ENCODE assay signal across 1 cellular context in the genomic region with DNA sequence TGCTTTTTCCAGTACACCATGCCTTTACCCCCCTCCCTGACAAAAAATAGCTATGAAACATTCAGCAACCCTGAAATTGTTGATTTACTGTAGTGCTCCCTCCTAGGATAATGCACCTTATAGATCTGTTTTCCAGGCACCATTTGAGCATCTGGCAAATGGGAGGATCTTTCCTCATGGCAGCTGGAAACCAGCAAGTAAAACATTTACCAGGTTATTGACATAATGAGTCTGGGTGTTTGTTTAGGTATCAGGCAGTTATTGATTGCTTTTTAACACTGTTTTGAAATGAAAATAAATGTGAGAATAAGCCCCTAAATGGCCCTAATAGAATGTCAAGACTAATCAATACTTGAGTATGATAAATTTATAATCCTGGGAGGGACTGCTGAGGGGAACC.
TF ChIP-seq lines count a peak whose summit lies in the region.

No MANE protein-coding gene starts in this region.

TF ChIP-seq in HepG2, 621 proteins besides CTCF, POLR2A, EP300 and RAD21 (continued from another document and continues in another):
- TF ChIP-seq, protein P1, sequence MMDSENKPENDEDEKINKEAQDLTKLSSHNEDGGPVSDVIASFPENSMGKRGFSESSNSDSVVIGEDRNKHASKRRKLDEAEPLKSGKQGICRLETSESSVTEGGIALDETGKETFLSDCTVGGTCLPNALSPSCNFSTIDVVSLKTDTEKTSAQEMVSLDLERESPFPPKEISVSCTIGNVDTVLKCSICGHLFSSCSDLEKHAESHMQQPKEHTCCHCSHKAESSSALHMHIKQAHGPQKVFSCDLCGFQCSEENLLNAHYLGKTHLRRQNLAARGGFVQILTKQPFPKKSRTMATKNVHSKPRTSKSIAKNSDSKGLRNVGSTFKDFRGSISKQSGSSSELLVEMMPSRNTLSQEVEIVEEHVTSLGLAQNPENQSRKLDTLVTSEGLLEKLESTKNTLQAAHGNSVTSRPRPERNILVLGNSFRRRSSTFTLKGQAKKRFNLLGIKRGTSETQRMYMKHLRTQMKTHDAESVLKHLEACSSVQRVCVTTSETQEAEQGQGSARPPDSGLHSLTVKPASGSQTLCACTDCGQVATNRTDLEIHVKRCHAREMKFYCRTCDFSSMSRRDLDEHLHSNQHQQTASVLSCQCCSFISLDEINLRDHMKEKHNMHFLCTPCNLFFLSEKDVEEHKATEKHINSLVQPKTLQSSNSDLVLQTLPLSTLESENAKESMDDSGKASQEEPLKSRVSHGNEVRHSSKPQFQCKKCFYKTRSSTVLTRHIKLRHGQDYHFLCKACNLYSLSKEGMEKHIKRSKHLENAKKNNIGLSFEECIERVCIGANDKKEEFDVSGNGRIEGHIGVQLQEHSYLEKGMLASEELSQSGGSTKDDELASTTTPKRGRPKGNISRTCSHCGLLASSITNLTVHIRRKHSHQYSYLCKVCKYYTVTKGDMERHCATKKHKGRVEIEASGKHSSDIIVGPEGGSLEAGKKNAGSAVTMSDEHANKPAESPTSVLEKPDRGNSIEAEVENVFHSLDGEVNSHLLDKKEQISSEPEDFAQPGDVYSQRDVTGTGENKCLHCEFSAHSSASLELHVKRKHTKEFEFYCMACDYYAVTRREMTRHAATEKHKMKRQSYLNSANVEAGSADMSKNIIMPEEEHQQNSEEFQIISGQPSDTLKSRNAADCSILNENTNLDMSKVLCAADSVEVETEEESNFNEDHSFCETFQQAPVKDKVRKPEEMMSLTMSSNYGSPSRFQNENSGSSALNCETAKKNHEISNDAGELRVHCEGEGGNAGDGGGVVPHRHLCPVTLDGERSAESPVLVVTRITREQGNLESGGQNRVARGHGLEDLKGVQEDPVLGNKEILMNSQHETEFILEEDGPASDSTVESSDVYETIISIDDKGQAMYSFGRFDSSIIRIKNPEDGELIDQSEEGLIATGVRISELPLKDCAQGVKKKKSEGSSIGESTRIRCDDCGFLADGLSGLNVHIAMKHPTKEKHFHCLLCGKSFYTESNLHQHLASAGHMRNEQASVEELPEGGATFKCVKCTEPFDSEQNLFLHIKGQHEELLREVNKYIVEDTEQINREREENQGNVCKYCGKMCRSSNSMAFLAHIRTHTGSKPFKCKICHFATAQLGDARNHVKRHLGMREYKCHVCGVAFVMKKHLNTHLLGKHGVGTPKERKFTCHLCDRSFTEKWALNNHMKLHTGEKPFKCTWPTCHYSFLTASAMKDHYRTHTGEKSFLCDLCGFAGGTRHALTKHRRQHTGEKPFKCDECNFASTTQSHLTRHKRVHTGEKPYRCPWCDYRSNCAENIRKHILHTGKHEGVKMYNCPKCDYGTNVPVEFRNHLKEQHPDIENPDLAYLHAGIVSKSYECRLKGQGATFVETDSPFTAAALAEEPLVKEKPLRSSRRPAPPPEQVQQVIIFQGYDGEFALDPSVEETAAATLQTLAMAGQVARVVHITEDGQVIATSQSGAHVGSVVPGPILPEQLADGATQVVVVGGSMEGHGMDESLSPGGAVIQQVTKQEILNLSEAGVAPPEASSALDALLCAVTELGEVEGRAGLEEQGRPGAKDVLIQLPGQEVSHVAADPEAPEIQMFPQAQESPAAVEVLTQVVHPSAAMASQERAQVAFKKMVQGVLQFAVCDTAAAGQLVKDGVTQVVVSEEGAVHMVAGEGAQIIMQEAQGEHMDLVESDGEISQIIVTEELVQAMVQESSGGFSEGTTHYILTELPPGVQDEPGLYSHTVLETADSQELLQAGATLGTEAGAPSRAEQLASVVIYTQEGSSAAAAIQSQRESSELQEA (CRISPR knock-in tag; IDR thresholded peaks at IDR 0.05; ENCODE audit: not compliant biosample characterization) = no peak
- TF ChIP-seq SMARCC2 (IDR thresholded peaks at IDR 0.05) (no peak), ZNF530 (CRISPR knock-in tag; IDR thresholded peaks at IDR 0.05; ENCODE audit: low read depth) (no peak), ZNF205 (CRISPR knock-in tag; IDR thresholded peaks at IDR 0.05) (peak; percentile 62; the same call in 1 of the 2 replicates), ZNF816 (CRISPR knock-in tag; IDR thresholded peaks at IDR 0.05; ENCODE audit: borderline replicate concordance) (no peak), KLF15 (CRISPR knock-in tag; IDR thresholded peaks at IDR 0.05; ENCODE audit: borderline replicate concordance) (no peak), JUND (CRISPR knock-in tag; IDR thresholded peaks at IDR 0.05) (no peak), ZNF547 (CRISPR knock-in tag; IDR thresholded peaks at IDR 0.05) (no peak), NFAT5 (CRISPR knock-in tag; IDR thresholded peaks at IDR 0.05) (no peak), SNRNP70 (IDR thresholded peaks at IDR 0.05; ENCODE audit: low read depth, low read length) (no peak), CENPT (CRISPR knock-in tag; IDR thresholded peaks at IDR 0.05; ENCODE audit: low read depth) (no peak), ZNF776 (CRISPR knock-in tag; IDR thresholded peaks at IDR 0.05) (no peak), ZNF557 (CRISPR knock-in tag; IDR thresholded peaks at IDR 0.05) (no peak), NFYC (CRISPR knock-in tag; IDR thresholded peaks at IDR 0.05) (no peak), KAT8 (CRISPR knock-in tag; IDR thresholded peaks at IDR 0.05) (0 out of 2 replicates have a peak, but pooled peaks have one; percentile 19), ISL2 (CRISPR knock-in tag; IDR thresholded peaks at IDR 0.05) (no peak), ZFY (CRISPR knock-in tag; IDR thresholded peaks at IDR 0.05) (no peak), ZBTB10 (CRISPR knock-in tag; IDR thresholded peaks at IDR 0.05; ENCODE audit: borderline replicate concordance) (no peak), DDIT3 (CRISPR knock-in tag; IDR thresholded peaks at IDR 0.05) (no peak), SIN3B (IDR thresholded peaks at IDR 0.05; ENCODE audit: low read length) (no peak), RORA (CRISPR knock-in tag; IDR thresholded peaks at IDR 0.05) (no peak), EZH2 (conservative IDR thresholded peaks at IDR 0.05; ENCODE audit: low read depth, low read length) (no peak), MAZ (IDR thresholded peaks at IDR 0.05; ENCODE audit: borderline replicate concordance, low read depth, low read length) (no peak), MAZ (CRISPR knock-in tag; IDR thresholded peaks at IDR 0.05; ENCODE audit: low read depth) (no peak), ZSCAN30 (CRISPR knock-in tag; IDR thresholded peaks at IDR 0.05) (no peak), ZIK1 (CRISPR knock-in tag; IDR thresholded peaks at IDR 0.05; ENCODE audit: borderline replicate concordance, low read depth) (no peak)
- TF ChIP-seq, protein P2, sequence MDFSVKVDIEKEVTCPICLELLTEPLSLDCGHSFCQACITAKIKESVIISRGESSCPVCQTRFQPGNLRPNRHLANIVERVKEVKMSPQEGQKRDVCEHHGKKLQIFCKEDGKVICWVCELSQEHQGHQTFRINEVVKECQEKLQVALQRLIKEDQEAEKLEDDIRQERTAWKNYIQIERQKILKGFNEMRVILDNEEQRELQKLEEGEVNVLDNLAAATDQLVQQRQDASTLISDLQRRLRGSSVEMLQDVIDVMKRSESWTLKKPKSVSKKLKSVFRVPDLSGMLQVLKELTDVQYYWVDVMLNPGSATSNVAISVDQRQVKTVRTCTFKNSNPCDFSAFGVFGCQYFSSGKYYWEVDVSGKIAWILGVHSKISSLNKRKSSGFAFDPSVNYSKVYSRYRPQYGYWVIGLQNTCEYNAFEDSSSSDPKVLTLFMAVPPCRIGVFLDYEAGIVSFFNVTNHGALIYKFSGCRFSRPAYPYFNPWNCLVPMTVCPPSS (IDR thresholded peaks at IDR 0.05) = no peak
- TF ChIP-seq, protein P3, sequence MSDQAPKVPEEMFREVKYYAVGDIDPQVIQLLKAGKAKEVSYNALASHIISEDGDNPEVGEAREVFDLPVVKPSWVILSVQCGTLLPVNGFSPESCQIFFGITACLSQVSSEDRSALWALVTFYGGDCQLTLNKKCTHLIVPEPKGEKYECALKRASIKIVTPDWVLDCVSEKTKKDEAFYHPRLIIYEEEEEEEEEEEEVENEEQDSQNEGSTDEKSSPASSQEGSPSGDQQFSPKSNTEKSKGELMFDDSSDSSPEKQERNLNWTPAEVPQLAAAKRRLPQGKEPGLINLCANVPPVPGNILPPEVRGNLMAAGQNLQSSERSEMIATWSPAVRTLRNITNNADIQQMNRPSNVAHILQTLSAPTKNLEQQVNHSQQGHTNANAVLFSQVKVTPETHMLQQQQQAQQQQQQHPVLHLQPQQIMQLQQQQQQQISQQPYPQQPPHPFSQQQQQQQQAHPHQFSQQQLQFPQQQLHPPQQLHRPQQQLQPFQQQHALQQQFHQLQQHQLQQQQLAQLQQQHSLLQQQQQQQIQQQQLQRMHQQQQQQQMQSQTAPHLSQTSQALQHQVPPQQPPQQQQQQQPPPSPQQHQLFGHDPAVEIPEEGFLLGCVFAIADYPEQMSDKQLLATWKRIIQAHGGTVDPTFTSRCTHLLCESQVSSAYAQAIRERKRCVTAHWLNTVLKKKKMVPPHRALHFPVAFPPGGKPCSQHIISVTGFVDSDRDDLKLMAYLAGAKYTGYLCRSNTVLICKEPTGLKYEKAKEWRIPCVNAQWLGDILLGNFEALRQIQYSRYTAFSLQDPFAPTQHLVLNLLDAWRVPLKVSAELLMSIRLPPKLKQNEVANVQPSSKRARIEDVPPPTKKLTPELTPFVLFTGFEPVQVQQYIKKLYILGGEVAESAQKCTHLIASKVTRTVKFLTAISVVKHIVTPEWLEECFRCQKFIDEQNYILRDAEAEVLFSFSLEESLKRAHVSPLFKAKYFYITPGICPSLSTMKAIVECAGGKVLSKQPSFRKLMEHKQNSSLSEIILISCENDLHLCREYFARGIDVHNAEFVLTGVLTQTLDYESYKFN (CRISPR knock-in tag; conservative IDR thresholded peaks at IDR 0.05) = peak; percentile 39; the same call in 1 of the 2 replicates
